Comparison of ENCODE assay signal across 1 cellular context in the genomic region with DNA sequence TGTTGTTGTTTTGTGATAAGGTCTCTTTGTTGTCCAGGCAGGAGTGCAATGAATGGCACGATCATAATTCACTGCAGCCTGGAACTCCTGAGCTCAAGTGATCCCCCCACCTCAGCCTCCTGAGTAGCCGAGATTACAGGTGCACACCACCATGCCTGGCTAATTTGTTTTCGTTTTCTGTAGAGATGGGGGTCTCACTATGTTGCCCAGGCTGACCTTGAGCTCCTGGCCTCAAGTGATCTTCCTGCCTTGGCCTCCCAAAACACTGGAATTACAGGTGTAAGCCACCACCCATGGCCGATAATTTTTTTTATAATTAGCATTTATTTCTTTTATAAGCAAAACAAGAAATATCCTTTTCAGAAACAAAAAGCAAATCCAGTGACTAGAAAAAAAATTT.
TF ChIP-seq lines count a peak whose summit lies in the region.

No MANE protein-coding gene starts in this region.

TF ChIP-seq in HepG2, 621 proteins besides CTCF, POLR2A, EP300 and RAD21:
- TF ChIP-seq ZNF503 (CRISPR knock-in tag; IDR thresholded peaks at IDR 0.05), result no peak
- no peak for TF ChIP-seq ZNF777 (CRISPR knock-in tag; IDR thresholded peaks at IDR 0.05)
- no peak for TF ChIP-seq TFDP1 (CRISPR knock-in tag; IDR thresholded peaks at IDR 0.05; ENCODE audit: borderline replicate concordance)
- TF ChIP-seq ARID2 (CRISPR knock-in tag; IDR thresholded peaks at IDR 0.05; ENCODE audit: borderline replicate concordance), result no peak
- TF ChIP-seq, protein P1, sequence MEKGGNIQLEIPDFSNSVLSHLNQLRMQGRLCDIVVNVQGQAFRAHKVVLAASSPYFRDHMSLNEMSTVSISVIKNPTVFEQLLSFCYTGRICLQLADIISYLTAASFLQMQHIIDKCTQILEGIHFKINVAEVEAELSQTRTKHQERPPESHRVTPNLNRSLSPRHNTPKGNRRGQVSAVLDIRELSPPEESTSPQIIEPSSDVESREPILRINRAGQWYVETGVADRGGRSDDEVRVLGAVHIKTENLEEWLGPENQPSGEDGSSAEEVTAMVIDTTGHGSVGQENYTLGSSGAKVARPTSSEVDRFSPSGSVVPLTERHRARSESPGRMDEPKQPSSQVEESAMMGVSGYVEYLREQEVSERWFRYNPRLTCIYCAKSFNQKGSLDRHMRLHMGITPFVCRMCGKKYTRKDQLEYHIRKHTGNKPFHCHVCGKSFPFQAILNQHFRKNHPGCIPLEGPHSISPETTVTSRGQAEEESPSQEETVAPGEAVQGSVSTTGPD (CRISPR knock-in tag; IDR thresholded peaks at IDR 0.05), result no peak
- no peak for TF ChIP-seq MXD3 (CRISPR knock-in tag; IDR thresholded peaks at IDR 0.05)
TF ChIP-seq in HepG2: peak in this region for 0.
